In genomic region chr17:45740553-45741330, GRCh38 we compare ENCODE assay signal across 9 cellular contexts. TPM values are rescaled to one million over a fixed set of nuclear protein-coding genes. Genes with fewer than 3 reads are reported as not detected.
DNase-seq lines count a peak whose midpoint lies in the region; ATAC-seq and TF ChIP-seq lines count a peak whose summit lies in the region.
"Had no signal": no experiment of that assay in that cellular context is flagged by ENCODE, and none has a peak within 500 bp of the region (broad histone marks: within the 10 kb centered on the region; RNA-seq: fewer than 3 reads in every experiment).

No MANE protein-coding gene starts in this region.

- H3K27me3 Mint-ChIP-seq in endodermal cell (ENCODE audit: insufficient read depth): peaks cover 71% of the 10 kb centered on the region

- peak; percentile 10 for TF ChIP-seq RAD21 in neural cell (conservative IDR thresholded peaks at IDR 0.05)

- H3K4me3 ChIP-seq in DND-41 (ENCODE audit: low read depth in 1 of 2, low read length in 2 of 2) (no peak overlapping the region), HUES6 (ENCODE audit: low read depth, low read length) (peak overlapping the region; percentile 54), endodermal cell (ENCODE audit: low read length) (no peak overlapping the region), neural cell (ENCODE audit: low read length) (peak overlapping the region; percentile 62)

- H3K27me3 ChIP-seq in DND-41 (ENCODE audit: insufficient read depth, low read length, poor library complexity) (peaks cover 9% of the 10 kb centered on the region), HUES6 (ENCODE audit: control insufficient read depth, insufficient read depth, low read length) (peaks cover 47% of the 10 kb centered on the region), endodermal cell (ENCODE audit: control insufficient read depth, insufficient read depth, low read length, poor library complexity, severe bottlenecking) (peaks cover 74% of the 10 kb centered on the region), neural cell (ENCODE audit: insufficient read depth, low read depth, low read length) (no peaks in the 10 kb centered on the region)

- WGBS in endodermal cell (ENCODE audit: insufficient coverage in 1 of 2, insufficient read length in 1 of 2), 2 experiments: 50 to 66% methylated on average over 2 to 5 of the region's 5 CpGs

- H3K4me3 Mint-ChIP-seq in endodermal cell: no peak overlapping the region

- H3K27ac Mint-ChIP-seq in endodermal cell: no peak overlapping the region

- DNase-seq in DND-41: peak; percentile 39
- peak; percentile 82 for DNase-seq in RWPE1 (ENCODE audit: low spot score)
- DNase-seq in endodermal cell: peak; percentile 98
- no peak for DNase-seq in activated CD8-positive, alpha-beta memory T cell treated with anti-CD3 and anti-CD28 coated beads, Interleukin-2, amount 50 U/mL, for 48 hours

- H3K9me2 ChIP-seq in neural cell (ENCODE audit: insufficient read depth, low read length): no peaks in the 10 kb centered on the region

- peaks cover 7% of the 10 kb centered on the region for H3K4me1 Mint-ChIP-seq in endodermal cell

- TF ChIP-seq EP300 in neural cell (conservative IDR thresholded peaks at IDR 0.05; ENCODE audit: poor library complexity, severe bottlenecking): no peak

- H3K9ac ChIP-seq in DND-41 (ENCODE audit: low read depth, low read length) (no peak overlapping the region), HUES6 (ENCODE audit: low read length) (peak overlapping the region; percentile 12), endodermal cell (ENCODE audit: extremely low read depth, low read length, poor library complexity, severe bottlenecking) (no peak overlapping the region), neural cell (ENCODE audit: low read length) (peak overlapping the region; percentile 48)

- H3K9me3 ChIP-seq in DND-41 (ENCODE audit: insufficient read depth, low read length, severe bottlenecking) (no peaks in the 10 kb centered on the region), HUES6 (ENCODE audit: control insufficient read depth, insufficient read depth, low read depth, low read length) (no peaks in the 10 kb centered on the region), endodermal cell (ENCODE audit: control insufficient read depth, low read length) (no peaks in the 10 kb centered on the region), neural cell (ENCODE audit: low read length) (no peaks in the 10 kb centered on the region)

- H3K9me3 Mint-ChIP-seq in endodermal cell: no peaks in the 10 kb centered on the region

- H2AFZ ChIP-seq in DND-41 (ENCODE audit: low read depth, low read length): no peak overlapping the region
- H2AFZ ChIP-seq in neural cell (ENCODE audit: low read depth, low read length): peak overlapping the region; percentile 47

- no peaks in the 10 kb centered on the region for H3K79me2 ChIP-seq in DND-41 (ENCODE audit: insufficient read depth, low read length)
- no peaks in the 10 kb centered on the region for H3K79me2 ChIP-seq in neural cell (replicated peaks; ENCODE audit: insufficient read depth, low read length)

- H3K4me2 ChIP-seq in DND-41 (ENCODE audit: insufficient read depth, low read length): no peak overlapping the region
- H3K4me2 ChIP-seq in neural cell (ENCODE audit: low read length): peak overlapping the region; percentile 36

- no peak for TF ChIP-seq CTCF in DND-41 (IDR thresholded peaks at IDR 0.05; ENCODE audit: borderline replicate concordance, extremely low read depth, low read length, poor library complexity, severe bottlenecking)
- no peak for TF ChIP-seq CTCF in RWPE1 (conservative IDR thresholded peaks at IDR 0.05; ENCODE audit: low read depth)
- no peak for TF ChIP-seq CTCF in endodermal cell (conservative IDR thresholded peaks at IDR 0.05)
- peak; percentile 34 for TF ChIP-seq CTCF in neural cell (IDR thresholded peaks at IDR 0.05; ENCODE audit: poor library complexity, severe bottlenecking)

- POLR2A ChIA-PET in RWPE1 (lab: Yijun Ruan, JAX; ENCODE audit: low non-redundant PET): no interaction called here

- H3K27ac ChIP-seq in DND-41 (ENCODE audit: low read length): no peak overlapping the region
- H3K27ac ChIP-seq in HUES6 (ENCODE audit: low read depth, low read length): no peak overlapping the region
- no peak overlapping the region for H3K27ac ChIP-seq in RWPE1
- no peak overlapping the region for H3K27ac ChIP-seq in endodermal cell (ENCODE audit: low read depth, low read length)
- peak overlapping the region; percentile 52 for H3K27ac ChIP-seq in neural cell (ENCODE audit: low read length)

- no peaks in the 10 kb centered on the region for H3F3A ChIP-seq in neural cell (ENCODE audit: insufficient read depth, low read length, poor library complexity, severe bottlenecking)

- H4K20me1 ChIP-seq in DND-41 (ENCODE audit: insufficient read depth, low read length) (no peaks in the 10 kb centered on the region), neural cell (ENCODE audit: insufficient read depth) (no peaks in the 10 kb centered on the region)

- H3K4me1 ChIP-seq in DND-41 (ENCODE audit: insufficient read depth, low read length) (no peaks in the 10 kb centered on the region), HUES6 (ENCODE audit: control insufficient read depth, insufficient read depth, low read length) (peaks cover 6% of the 10 kb centered on the region), endodermal cell (ENCODE audit: control insufficient read depth, insufficient read depth, low read length) (peaks cover 5% of the 10 kb centered on the region)

- CTCF ChIA-PET in RWPE1 (lab: Yijun Ruan, JAX): no interaction called here

- ATAC-seq in DND-41 (ENCODE audit: insufficient read depth, low read depth) (peak; percentile 66), GM19324 (IDR thresholded peaks at IDR 0.05; ENCODE audit: low FRiP score, unreplicated experiment) (no peak), HG03565 (IDR thresholded peaks at IDR 0.05; ENCODE audit: unreplicated experiment) (no peak)

- H3K36me3 Mint-ChIP-seq in endodermal cell (ENCODE audit: low read depth): no peaks in the 10 kb centered on the region

- H3K36me3 ChIP-seq in DND-41 (ENCODE audit: insufficient read depth, low read length) (no peaks in the 10 kb centered on the region), HUES6 (ENCODE audit: control insufficient read depth, insufficient read depth, low read length) (no peaks in the 10 kb centered on the region), endodermal cell (ENCODE audit: control insufficient read depth, insufficient read depth, low read length) (no peaks in the 10 kb centered on the region), neural cell (ENCODE audit: insufficient read depth, low read length) (no peaks in the 10 kb centered on the region)

TF ChIP-seq in neural cell, 6 proteins besides CTCF, POLR2A, EP300 and RAD21:
- no peak for TF ChIP-seq REST (IDR thresholded peaks at IDR 0.05; ENCODE audit: borderline replicate concordance)
- TF ChIP-seq EZH2 (IDR thresholded peaks at IDR 0.05; ENCODE audit: borderline replicate concordance, insufficient read depth, low read length, poor library complexity, severe bottlenecking): no peak
- TF ChIP-seq POLR2AphosphoS5 (IDR thresholded peaks at IDR 0.05): peak; percentile 55
- peak; percentile 27 for TF ChIP-seq MXI1 (conservative IDR thresholded peaks at IDR 0.05; ENCODE audit: poor library complexity, severe bottlenecking)
- TF ChIP-seq TAF1 (IDR thresholded peaks at IDR 0.05; ENCODE audit: low read depth): peak; percentile 45
- TF ChIP-seq SMC3 (conservative IDR thresholded peaks at IDR 0.05; ENCODE audit: poor library complexity): no peak

RNA-seq across cellular contexts. Expression of gene CRHR1, which starts 43.4 kb away (rescaled TPM):
- total RNA-seq in endodermal cell: 1 to 10 TPM in 1 of 2 donors, under 1 TPM in 1; 0.81 to 1.8 TPM
- polyA plus RNA-seq in endodermal cell (2013, experiment 1 of 2): 2.8 TPM
- polyA plus RNA-seq in endodermal cell (2013, experiment 2 of 2): 0.54 TPM
- polyA plus RNA-seq in neural cell: 3.3 and 4.5 TPM in 2 replicates
- polyA minus RNA-seq in neural cell: 3.2 and 7.1 TPM in 2 replicates
- total RNA-seq: fibroblast of lung had no signal
- polyA plus RNA-seq: fibroblast of lung had no signal

Comparison
In these comparisons a context has a peak if more than half of its experiments do, and no peak if none do; other contexts are left out.
1. H3K4me3 ChIP-seq: peak in HUES6 (single experiment) and neural cell (single experiment); none in DND-41 (0 of 2) and endodermal cell (single experiment).
2. H3K9ac ChIP-seq: peak in HUES6 (single experiment) and neural cell (single experiment); none in DND-41 (single experiment) and endodermal cell (single experiment).